Comparison of ENCODE assay signal across 9 cellular contexts in genomic region chr16:57720142-57720575, GRCh38. TPM values are rescaled to one million over a fixed set of nuclear protein-coding genes. Genes with fewer than 3 reads are reported as not detected.
A peak's percentile ranks its signal among the peaks of the same experiment; 100 is the strongest.
DNase-seq lines count a peak whose midpoint lies in the region; ATAC-seq and TF ChIP-seq lines count a peak whose summit lies in the region.
"Had no signal": no experiment of that assay in that cellular context is flagged by ENCODE, and none has a peak within 500 bp of the region (broad histone marks: within the 10 kb centered on the region; RNA-seq: fewer than 3 reads in every experiment).

No MANE protein-coding gene starts in this region.

- H3K27ac ChIP-seq in A673 (ENCODE audit: low read depth, low read length, poor library complexity, severe bottlenecking), result no peak overlapping the region
- no peak overlapping the region for H3K27ac ChIP-seq in coronary artery

- H3K9me3 ChIP-seq in A673 (ENCODE audit: low read depth, low read length, poor library complexity, severe bottlenecking), result no peaks in the 10 kb centered on the region

- no TSS peak for BruUV-seq in A673 (replicated peaks; lab: Mats Ljungman, UMichigan)

- no peaks in the 10 kb centered on the region for H3K9me3 Mint-ChIP-seq in activated T-cell treated with anti-CD3 and anti-CD28 coated beads, Interleukin-2, amount 50 U/mL, for 72 hours
- no peaks in the 10 kb centered on the region for H3K9me3 Mint-ChIP-seq in progenitor cell of endocrine pancreas (ENCODE audit: low read depth)
- H3K9me3 Mint-ChIP-seq: dendritic cell treated with granulocyte-macrophage colony-stimulating factor and Interleukin-4, amounts not matched to agents 40 ng/mL and 50 ng/mL, for 4 days had no signal

- peak; percentile 19 for DNase-seq in A673 (ENCODE audit: low spot score)
- no peak for DNase-seq in GM12864 (ENCODE audit: low read depth)
- peak; percentile 45 to 77 for DNase-seq in NCI-H524 (lab: John Stamatoyannopoulos, UW)
- peak; percentile 59 to 60 for DNase-seq in activated T-cell treated with anti-CD3 and anti-CD28 coated beads, Interleukin-2, amount 50 U/mL, for 72 hours
- no peak for DNase-seq in Right ventricle myocardium inferior (ENCODE audit: missing footprints)
- peak; percentile 57 for DNase-seq in progenitor cell of endocrine pancreas (ENCODE audit: low spot score, unreplicated experiment)
- no peak for DNase-seq in coronary artery (ENCODE audit: low spot score)

- intact Hi-C loops in A673 (cut with micrococcal nuclease; ENCODE audit: unreplicated experiment), result no loop called here
- intact Hi-C loops in Right ventricle myocardium inferior (cut with DNase I), result loop anchor here (2.0 to 5.0 kb wide), 2 partner anchors 129 to 143 kb away; no protein-coding TSS in a partner anchor

- H3K4me3 ChIP-seq in A673 (ENCODE audit: low read depth, low read length, poor library complexity, severe bottlenecking) (no peak overlapping the region), GM12864 (ENCODE audit: low read depth, low read length) (no peak overlapping the region), coronary artery (no peak overlapping the region)

- no peaks in the 10 kb centered on the region for H3K4me1 ChIP-seq in A673 (ENCODE audit: insufficient read depth, low read length, poor library complexity, severe bottlenecking)

- no peak overlapping the region for H3K4me3 Mint-ChIP-seq in activated T-cell treated with anti-CD3 and anti-CD28 coated beads, Interleukin-2, amount 50 U/mL, for 72 hours
- no peak overlapping the region for H3K4me3 Mint-ChIP-seq in progenitor cell of endocrine pancreas (ENCODE audit: low read depth)
- H3K4me3 Mint-ChIP-seq: dendritic cell treated with granulocyte-macrophage colony-stimulating factor and Interleukin-4, amounts not matched to agents 40 ng/mL and 50 ng/mL, for 4 days had no signal

- CTCF ChIA-PET in A673 (lab: Charles Lee), result no interaction called here

- POLR2A ChIA-PET in A673 (lab: Charles Lee; ENCODE audit: low non-redundant PET), result no interaction called here

- no peaks in the 10 kb centered on the region for H3K27me3 Mint-ChIP-seq in activated T-cell treated with anti-CD3 and anti-CD28 coated beads, Interleukin-2, amount 50 U/mL, for 72 hours (ENCODE audit: low read depth)
- no peaks in the 10 kb centered on the region for H3K27me3 Mint-ChIP-seq in progenitor cell of endocrine pancreas
- H3K27me3 Mint-ChIP-seq: dendritic cell treated with granulocyte-macrophage colony-stimulating factor and Interleukin-4, amounts not matched to agents 40 ng/mL and 50 ng/mL, for 4 days had no signal

- H3K36me3 Mint-ChIP-seq in activated T-cell treated with anti-CD3 and anti-CD28 coated beads, Interleukin-2, amount 50 U/mL, for 72 hours (ENCODE audit: insufficient read depth in 2 of 2), result no peaks in the 10 kb centered on the region
- no peaks in the 10 kb centered on the region for H3K36me3 Mint-ChIP-seq in progenitor cell of endocrine pancreas (ENCODE audit: insufficient read depth)

- H3K27me3 ChIP-seq in A673 (replicated peaks; ENCODE audit: insufficient read depth, low read depth, low read length, poor library complexity), result no peaks in the 10 kb centered on the region

- peak; percentile 81 to 82 for ATAC-seq in activated T-cell treated with anti-CD3 and anti-CD28 coated beads, Interleukin-2, amount 50 U/mL, for 72 hours (replicated peaks in 1 of 2)
- ATAC-seq in Right ventricle myocardium inferior, result peak; percentile 46
- no peak for ATAC-seq in GM21381 (IDR thresholded peaks at IDR 0.05; ENCODE audit: unreplicated experiment)

- no peak overlapping the region for H3K27ac Mint-ChIP-seq in activated T-cell treated with anti-CD3 and anti-CD28 coated beads, Interleukin-2, amount 50 U/mL, for 72 hours
- no peak overlapping the region for H3K27ac Mint-ChIP-seq in progenitor cell of endocrine pancreas
- H3K27ac Mint-ChIP-seq: dendritic cell treated with granulocyte-macrophage colony-stimulating factor and Interleukin-4, amounts not matched to agents 40 ng/mL and 50 ng/mL, for 4 days had no signal

- H3K36me3 ChIP-seq in A673 (ENCODE audit: insufficient read depth, low read length, poor library complexity, severe bottlenecking), result no peaks in the 10 kb centered on the region

- H3K4me1 Mint-ChIP-seq in activated T-cell treated with anti-CD3 and anti-CD28 coated beads, Interleukin-2, amount 50 U/mL, for 72 hours (ENCODE audit: low read depth), result peaks cover 4% of the 10 kb centered on the region
- peaks cover 3% of the 10 kb centered on the region for H3K4me1 Mint-ChIP-seq in progenitor cell of endocrine pancreas (ENCODE audit: low read depth)

- peak; percentile 43 for TF ChIP-seq CTCF in A673 (conservative IDR thresholded peaks at IDR 0.05; ENCODE audit: low read depth, low read length)
- peak; percentile 62 for TF ChIP-seq CTCF in GM12864 (IDR thresholded peaks at IDR 0.05; ENCODE audit: low read depth, low read length, missing control alignments)
- TF ChIP-seq CTCF in progenitor cell of endocrine pancreas (IDR thresholded peaks at IDR 0.05; ENCODE audit: unreplicated experiment), result peak; percentile 81
- no peak for TF ChIP-seq CTCF in coronary artery (IDR thresholded peaks at IDR 0.05)

RNA-seq across cellular contexts. Expression of gene KATNB1, which starts 15.4 kb away (rescaled TPM):
- total RNA-seq in A673 (2021), result 55.7 and 58.5 TPM in 2 replicates
- total RNA-seq in activated T-cell treated with anti-CD3 and anti-CD28 coated beads, Interleukin-2, amount 50 U/mL, for 72 hours, result 10 to 100 TPM; 23.2 to 31.3 TPM
- total RNA-seq in Right ventricle myocardium inferior, result 8.5 TPM
- total RNA-seq in progenitor cell of endocrine pancreas, result 32.0 and 34.8 TPM in 2 replicates

RNA-seq across cellular contexts. Expression of gene DRC7, which starts 25.6 kb away (rescaled TPM):
- not detected in 2 replicates for total RNA-seq in A673 (2021)
- total RNA-seq in activated T-cell treated with anti-CD3 and anti-CD28 coated beads, Interleukin-2, amount 50 U/mL, for 72 hours, result under 1 TPM in 1 of 2 donors, not detected in 1; 0.19 TPM
- total RNA-seq in Right ventricle myocardium inferior, result not detected
- 5.6 and 6.8 TPM in 2 replicates for total RNA-seq in progenitor cell of endocrine pancreas

RNA-seq across cellular contexts. Expression of gene ADGRG3, which starts 52.1 kb away (rescaled TPM):
- not detected in 2 replicates for total RNA-seq in A673 (2021)
- total RNA-seq in activated T-cell treated with anti-CD3 and anti-CD28 coated beads, Interleukin-2, amount 50 U/mL, for 72 hours, result under 1 TPM in 1 of 2 donors, not detected in 1; 0.09 TPM
- total RNA-seq in Right ventricle myocardium inferior, result 0.87 TPM
- total RNA-seq in progenitor cell of endocrine pancreas, result not detected in 2 replicates

Comparison
In these comparisons a context has a peak if more than half of its experiments do, and no peak if none do; other contexts are left out.
1. DNase-seq: peak in A673 (single experiment), NCI-H524 (2 of 2), activated T-cell treated with anti-CD3 and anti-CD28 coated beads, Interleukin-2, amount 50 U/mL, for 72 hours (2 of 2) and progenitor cell of endocrine pancreas (single experiment); none in GM12864 (single experiment), Right ventricle myocardium inferior (single experiment) and coronary artery (single experiment).